Comparison of ENCODE assay signal across 22 cellular contexts in the genomic region with DNA sequence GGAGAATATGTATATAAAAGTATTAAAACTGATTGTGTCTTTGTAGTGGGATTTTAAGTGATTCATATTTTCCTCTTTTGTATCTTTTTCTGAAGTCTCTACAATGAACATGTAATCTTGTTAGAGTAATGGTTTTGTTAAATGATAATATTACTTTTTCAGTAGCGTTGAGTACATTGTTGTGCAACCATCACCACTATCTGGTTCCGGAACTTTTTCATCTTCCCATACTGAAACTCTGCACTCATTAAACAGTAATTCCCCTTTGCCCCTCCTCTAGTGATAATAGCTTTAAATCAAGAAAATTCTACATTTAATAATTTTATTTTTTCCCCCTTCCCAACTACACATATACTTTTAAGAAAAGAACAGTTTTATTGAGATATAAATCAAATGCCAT. TPM values are rescaled to one million over a fixed set of nuclear protein-coding genes. Genes with fewer than 3 reads are reported as not detected.
DNase-seq lines count a peak whose midpoint lies in the region; ATAC-seq and TF ChIP-seq lines count a peak whose summit lies in the region.
"Had no signal": no experiment of that assay in that cellular context is flagged by ENCODE, and none has a peak within 500 bp of the region (broad histone marks: within the 10 kb centered on the region; RNA-seq: fewer than 3 reads in every experiment).

No MANE protein-coding gene starts in this region.

- H3K36me3 ChIP-seq in HUES48 (ENCODE audit: control insufficient read depth, insufficient read depth, low read length), result no peaks in the 10 kb centered on the region
- H3K36me3 ChIP-seq in iPS-18a (ENCODE audit: control insufficient read depth, low read depth, low read length), result no peaks in the 10 kb centered on the region
- no peaks in the 10 kb centered on the region for H3K36me3 ChIP-seq in effector memory CD4-positive, alpha-beta T cell (ENCODE audit: control insufficient read depth, insufficient read depth, low read length)
- H3K36me3 ChIP-seq: Peyer's patch had no signal

- H3K4me1 Mint-ChIP-seq in brain (peaks cover 45% of the 10 kb centered on the region), osteocyte (ENCODE audit: unreplicated experiment) (peaks cover 17% of the 10 kb centered on the region)
- H3K4me1 Mint-ChIP-seq: activated CD4-positive, alpha-beta T cell treated with anti-CD3 and anti-CD28 coated beads for 36 hours; activated CD8-positive, alpha-beta memory T cell treated with anti-CD3 and anti-CD28 coated beads, Interleukin-2, amount 10 ng/mL, durations not matched to agents 7 days and 5 days; CD4-positive, alpha-beta memory T cell had no signal

- H3K9ac ChIP-seq in HUES48 (ENCODE audit: low read depth, low read length), result peak overlapping the region; percentile 61
- peak overlapping the region; percentile 49 for H3K9ac ChIP-seq in iPS-18a (ENCODE audit: low read length)

- peaks cover 26% of the 10 kb centered on the region for H3K4me1 ChIP-seq in HUES48 (ENCODE audit: control insufficient read depth, insufficient read depth, low read length)
- peaks cover 24% of the 10 kb centered on the region for H3K4me1 ChIP-seq in iPS-18a (ENCODE audit: control insufficient read depth, low read depth, low read length)
- H3K4me1 ChIP-seq in effector memory CD4-positive, alpha-beta T cell (ENCODE audit: control insufficient read depth, insufficient read depth, low read length, poor library complexity, severe bottlenecking), result no peaks in the 10 kb centered on the region
- H3K4me1 ChIP-seq: Peyer's patch had no signal

- peaks cover 11% of the 10 kb centered on the region for H3K36me3 Mint-ChIP-seq in brain
- peaks cover 6% of the 10 kb centered on the region for H3K36me3 Mint-ChIP-seq in osteocyte (ENCODE audit: unreplicated experiment)
- H3K36me3 Mint-ChIP-seq: activated CD8-positive, alpha-beta memory T cell treated with anti-CD3 and anti-CD28 coated beads, Interleukin-2, amount 10 ng/mL, durations not matched to agents 7 days and 5 days; CD4-positive, alpha-beta memory T cell had no signal

- H3K27me3 ChIP-seq in HUES48 (ENCODE audit: control insufficient read depth, insufficient read depth, low read length) (no peaks in the 10 kb centered on the region), iPS-18a (ENCODE audit: control insufficient read depth, insufficient read depth, low read length) (no peaks in the 10 kb centered on the region)
- no peaks in the 10 kb centered on the region for H3K27me3 ChIP-seq in effector memory CD4-positive, alpha-beta T cell (replicated peaks; ENCODE audit: control insufficient read depth, insufficient read depth, low read length, poor library complexity, severe bottlenecking)
- H3K27me3 ChIP-seq: Peyer's patch had no signal

- TF ChIP-seq CTCF in brain (conservative IDR thresholded peaks at IDR 0.05) (no peak), osteocyte (IDR thresholded peaks at IDR 0.05) (no peak)

- H3K9me3 Mint-ChIP-seq in brain (peaks cover 11 to 23% (median 13%) of the 10 kb centered on the region in 5 experiments), osteocyte (ENCODE audit: unreplicated experiment) (peaks cover 7% of the 10 kb centered on the region)

- H3K27ac ChIP-seq in HUES48 (ENCODE audit: low read depth, low read length), result peak overlapping the region; percentile 89
- H3K27ac ChIP-seq in iPS-18a (ENCODE audit: low read length), result peak overlapping the region; percentile 70
- no peak overlapping the region for H3K27ac ChIP-seq in effector memory CD4-positive, alpha-beta T cell (ENCODE audit: insufficient read depth, low read length, poor library complexity, severe bottlenecking)
- H3K27ac ChIP-seq: HL-60, Peyer's patch had no signal

- no peak for ATAC-seq in GM18907 (IDR thresholded peaks at IDR 0.05; ENCODE audit: unreplicated experiment)
- ATAC-seq: activated CD4-positive, alpha-beta T cell treated with anti-CD3 and anti-CD28 coated beads for 36 hours; activated CD8-positive, alpha-beta memory T cell treated with anti-CD3 and anti-CD28 coated beads, Interleukin-2, amount 10 ng/mL, durations not matched to agents 7 days and 5 days had no signal

- H3K4me3 Mint-ChIP-seq in brain (peak overlapping the region; percentile 71 to 84 (median 80)), osteocyte (ENCODE audit: unreplicated experiment) (no peak overlapping the region)
- H3K4me3 Mint-ChIP-seq: activated CD4-positive, alpha-beta T cell treated with anti-CD3 and anti-CD28 coated beads for 36 hours; activated CD8-positive, alpha-beta memory T cell treated with anti-CD3 and anti-CD28 coated beads, Interleukin-2, amount 10 ng/mL, durations not matched to agents 7 days and 5 days; CD4-positive, alpha-beta memory T cell; HFFc6 had no signal

- peaks cover 11% of the 10 kb centered on the region for H3K9me3 ChIP-seq in HUES48 (ENCODE audit: control insufficient read depth, insufficient read depth, low read length)
- peaks cover 7% of the 10 kb centered on the region for H3K9me3 ChIP-seq in iPS-18a (ENCODE audit: control insufficient read depth, low read depth, low read length)
- H3K9me3 ChIP-seq in effector memory CD4-positive, alpha-beta T cell (ENCODE audit: control insufficient read depth, low read length), result no peaks in the 10 kb centered on the region
- H3K9me3 ChIP-seq: Peyer's patch had no signal

- H3K4me3 ChIP-seq in HUES48 (ENCODE audit: low read depth, low read length), result no peak overlapping the region
- no peak overlapping the region for H3K4me3 ChIP-seq in iPS-18a (ENCODE audit: low read length)
- no peak overlapping the region for H3K4me3 ChIP-seq in effector memory CD4-positive, alpha-beta T cell (ENCODE audit: insufficient read depth, low read depth, low read length, poor library complexity, severe bottlenecking)
- H3K4me3 ChIP-seq: Peyer's patch had no signal

- H3K27ac Mint-ChIP-seq in brain (peak overlapping the region; percentile 95 to 98 (median 98)), osteocyte (ENCODE audit: unreplicated experiment) (peak overlapping the region; percentile 99)
- H3K27ac Mint-ChIP-seq: activated CD4-positive, alpha-beta T cell treated with anti-CD3 and anti-CD28 coated beads for 36 hours; activated CD8-positive, alpha-beta memory T cell treated with anti-CD3 and anti-CD28 coated beads, Interleukin-2, amount 10 ng/mL, durations not matched to agents 7 days and 5 days; activated T-helper 2 cell treated with anti-CD3 and anti-CD28 coated beads, Interferon-gamma antibody, Interleukin-2, Interleukin-4, amounts not matched to agents 10 μg/mL and 5 μg/mL and 100 μg/mL, durations not matched to agents 14 hours and 24 hours and 36 hours; CD4-positive, alpha-beta memory T cell had no signal

- H3K27me3 Mint-ChIP-seq in brain, result no peaks in the 10 kb centered on the region
- no peaks in the 10 kb centered on the region for H3K27me3 Mint-ChIP-seq in osteocyte (ENCODE audit: unreplicated experiment)

- no peak for DNase-seq in osteocyte (ENCODE audit: extremely low spot score, unreplicated experiment)
- no peak for DNase-seq in foreskin melanocyte
- no peak for DNase-seq in effector memory CD4-positive, alpha-beta T cell
- no peak for DNase-seq in HUDEP-2 (lab: John Stamatoyannopoulos, UW; ENCODE audit: unreplicated experiment in 76 of 76)
- DNase-seq: activated CD4-positive, alpha-beta T cell treated with anti-CD3 and anti-CD28 coated beads for 36 hours; activated CD8-positive, alpha-beta memory T cell treated with anti-CD3 and anti-CD28 coated beads, Interleukin-2, amount 10 ng/mL, durations not matched to agents 7 days and 5 days; CD4-positive, alpha-beta memory T cell; DND-41; HFFc6; hypothalamus; KBM-7; midbrain; NCI-H187; NCI-H226; Peyer's patch; SW 1271 had no signal

RNA-seq across cellular contexts. Expression of a gene that starts 23.3 kb away (rescaled TPM):
- 30.9 TPM for polyA plus RNA-seq in brain (ENCODE audit: insufficient read depth, low read depth, low replicate concordance)
- total RNA-seq in osteocyte, result 3.8 and 4.8 TPM in 2 replicates
- total RNA-seq: activated T-helper 2 cell treated with anti-CD3 and anti-CD28 coated beads, Interferon-gamma antibody, Interleukin-2, Interleukin-4, amounts not matched to agents 10 μg/mL and 5 μg/mL and 100 μg/mL, durations not matched to agents 14 hours and 24 hours and 36 hours; CD4-positive, alpha-beta memory T cell had no signal
- polyA plus RNA-seq: CD4-positive, alpha-beta memory T cell had no signal

RNA-seq across cellular contexts. Expression of a gene that starts 37.4 kb away (rescaled TPM):
- not detected for polyA plus RNA-seq in brain (ENCODE audit: insufficient read depth, low read depth, low replicate concordance)
- total RNA-seq in osteocyte, result not detected in 2 replicates
- total RNA-seq: activated CD4-positive, alpha-beta T cell treated with anti-CD3 and anti-CD28 coated beads for 36 hours; activated CD8-positive, alpha-beta memory T cell treated with anti-CD3 and anti-CD28 coated beads, Interleukin-2, amount 10 ng/mL, durations not matched to agents 7 days and 5 days; activated T-helper 2 cell treated with anti-CD3 and anti-CD28 coated beads, Interferon-gamma antibody, Interleukin-2, Interleukin-4, amounts not matched to agents 10 μg/mL and 5 μg/mL and 100 μg/mL, durations not matched to agents 14 hours and 24 hours and 36 hours; CD4-positive, alpha-beta memory T cell; Peyer's patch had no signal
- polyA plus RNA-seq: CD4-positive, alpha-beta memory T cell had no signal
